8 cellular contexts compared by ENCODE assay signal in genomic region chr19:16001481-16002312, GRCh38. TPM values are rescaled to one million over a fixed set of nuclear protein-coding genes. Genes with fewer than 3 reads are reported as not detected.
A peak's percentile ranks its signal among the peaks of the same experiment; 100 is the strongest.
DNase-seq lines count a peak whose midpoint lies in the region; ATAC-seq, FAIRE-seq and TF ChIP-seq lines count a peak whose summit lies in the region.

No MANE protein-coding gene starts in this region.

- peak; percentile 66 for ATAC-seq in HG02798 (IDR thresholded peaks at IDR 0.05; ENCODE audit: poor library complexity, unreplicated experiment)

- FAIRE-seq in endothelial cell of umbilical vein (lab: Jason Lieb, UNC), result peak; percentile 21
- no peak for FAIRE-seq in D721Med (lab: Jason Lieb, UNC)

- H3K36me3 ChIP-seq in endothelial cell of umbilical vein (ENCODE audit: control insufficient read depth in 2 of 2, extremely low read depth in 1 of 2, insufficient read depth in 2 of 2, low read length in 2 of 2), result no peaks in the 10 kb centered on the region

- H3K4me3 Mint-ChIP-seq in T-helper 2 cell treated with Interferon-gamma antibody and Interleukin-4, amounts not matched to agents 5 μg/mL and 100 μg/mL, for 36 hours, result peak overlapping the region; percentile 83

- no peaks in the 10 kb centered on the region for H3K4me1 ChIP-seq in endothelial cell of umbilical vein (ENCODE audit: control insufficient read depth, extremely low read depth, insufficient read depth, low read length)

- H4K20me1 ChIP-seq in endothelial cell of umbilical vein (replicated peaks; ENCODE audit: control insufficient read depth, extremely low read depth, insufficient read depth, low read length), result no peaks in the 10 kb centered on the region

- H2AFZ ChIP-seq in endothelial cell of umbilical vein (ENCODE audit: low read depth, low read length), result peak overlapping the region; percentile 54

- H3K4me3 ChIP-seq in endothelial cell of umbilical vein (replicated peaks in 1 of 3; ENCODE audit: insufficient read depth in 1 of 3, low read depth in 1 of 3, low read length in 3 of 3), result peak overlapping the region; percentile 12 to 50 (median 24)

- H3K27me3 Mint-ChIP-seq in T-helper 2 cell treated with Interferon-gamma antibody and Interleukin-4, amounts not matched to agents 5 μg/mL and 100 μg/mL, for 36 hours (ENCODE audit: low read depth), result peaks cover 4% of the 10 kb centered on the region

- no peak overlapping the region for H3K9ac ChIP-seq in endothelial cell of umbilical vein (replicated peaks; ENCODE audit: extremely low read depth, insufficient read depth, low read length)

- peak; percentile 24 for DNase-seq in GM04503 (ENCODE audit: low read depth)
- peak; percentile 47 for DNase-seq in T-helper 2 cell treated with Interferon-gamma antibody and Interleukin-4, amounts not matched to agents 5 μg/mL and 100 μg/mL, for 36 hours (ENCODE audit: low spot score)
- peak; percentile 33 for DNase-seq in endothelial cell of umbilical vein (ENCODE audit: low read depth, low spot score)
- DNase-seq in non-pigmented ciliary epithelial cell (ENCODE audit: low read depth), result peak; percentile 14
- DNase-seq in SHP77 (lab: John Stamatoyannopoulos, UW), result no peak
- no peak for DNase-seq in ecto neural progenitor cell (ENCODE audit: low spot score)
- DNase-seq in D721Med (ENCODE audit: insufficient read length, low spot score), result no peak

- no peaks in the 10 kb centered on the region for H3K79me2 ChIP-seq in endothelial cell of umbilical vein (ENCODE audit: control insufficient read depth, insufficient read depth, low read length)

- POLR2A ChIA-PET in endothelial cell of umbilical vein (lab: Charles Lee), result no interaction called here

- no peaks in the 10 kb centered on the region for H3K9me3 ChIP-seq in endothelial cell of umbilical vein (replicated peaks; ENCODE audit: control insufficient read depth, insufficient read depth, low read length)

- no peak overlapping the region for H3K27ac ChIP-seq in endothelial cell of umbilical vein (ENCODE audit: insufficient read depth, low read depth, low read length)

- BruUV-seq in endothelial cell of umbilical vein (replicated peaks; lab: Mats Ljungman, UMichigan), result no TSS peak

- dilution Hi-C loops in endothelial cell of umbilical vein (cut with MboI; ENCODE audit: extremely low pct_ligation_motif_present, low sequenced_read_pairs), result no loop called here

- peaks cover 0 to 2% of the 10 kb centered on the region in 2 experiments for H3K27me3 ChIP-seq in endothelial cell of umbilical vein (ENCODE audit: control insufficient read depth in 2 of 2, insufficient read depth in 2 of 2, low read length in 2 of 2)

- H3K4me2 ChIP-seq in endothelial cell of umbilical vein (ENCODE audit: insufficient read depth, low read length), result peak overlapping the region; percentile 47

- no peaks in the 10 kb centered on the region for H3K9me1 ChIP-seq in endothelial cell of umbilical vein (replicated peaks; ENCODE audit: control insufficient read depth, extremely low read depth, insufficient read depth, low read length)

- peaks cover 1% of the 10 kb centered on the region for H3K9me3 Mint-ChIP-seq in T-helper 2 cell treated with Interferon-gamma antibody and Interleukin-4, amounts not matched to agents 5 μg/mL and 100 μg/mL, for 36 hours

- H3K27ac Mint-ChIP-seq in T-helper 2 cell treated with Interferon-gamma antibody and Interleukin-4, amounts not matched to agents 5 μg/mL and 100 μg/mL, for 36 hours, result peak overlapping the region; percentile 49

- peaks cover 28% of the 10 kb centered on the region for H3K4me1 Mint-ChIP-seq in T-helper 2 cell treated with Interferon-gamma antibody and Interleukin-4, amounts not matched to agents 5 μg/mL and 100 μg/mL, for 36 hours (ENCODE audit: low read depth)

- no peak for TF ChIP-seq CTCF in endothelial cell of umbilical vein (IDR thresholded peaks at IDR 0.05; ENCODE audit: extremely low read depth in 1 of 2, insufficient read depth in 1 of 2, low read depth in 1 of 2, low read length in 2 of 2)
- TF ChIP-seq CTCF in D721Med (IDR thresholded peaks at IDR 0.05; ENCODE audit: insufficient read depth, missing control alignments), result no peak

- CTCF ChIA-PET in endothelial cell of umbilical vein (lab: Charles Lee), result interaction anchor here (1.2 kb wide), 1 partner anchor 21 kb away, joined by 5 read pairs; no protein-coding TSS in a partner anchor

- no peak for TF ChIP-seq POLR2A in endothelial cell of umbilical vein (IDR thresholded peaks at IDR 0.05; ENCODE audit: low read depth, low read length)

- H3K36me3 Mint-ChIP-seq in T-helper 2 cell treated with Interferon-gamma antibody and Interleukin-4, amounts not matched to agents 5 μg/mL and 100 μg/mL, for 36 hours (ENCODE audit: low read depth), result no peaks in the 10 kb centered on the region

- intact Hi-C loops in endothelial cell of umbilical vein (cut with micrococcal nuclease), result no loop called here

TF ChIP-seq in endothelial cell of umbilical vein, 7 proteins besides CTCF, POLR2A, EP300 and RAD21:
- TF ChIP-seq MAX (IDR thresholded peaks at IDR 0.05; ENCODE audit: insufficient read depth, insufficient read length), result no peak
- no peak for TF ChIP-seq JUN (IDR thresholded peaks at IDR 0.05; ENCODE audit: borderline replicate concordance, insufficient read depth, insufficient read length, low read depth)

RNA-seq across cellular contexts. Expression of gene OR10H4, which starts 52.9 kb away (rescaled TPM):
- total RNA-seq in endothelial cell of umbilical vein, result not detected in 2 replicates
- not detected in 2 replicates for polyA plus RNA-seq in endothelial cell of umbilical vein
- polyA plus RNA-seq in endothelial cell of umbilical vein (2011; cell fraction: cytosol; rRNA removed), result not detected in 2 replicates
- not detected in 2 replicates for polyA plus RNA-seq in endothelial cell of umbilical vein (2011; cell fraction: nucleus; rRNA removed)
- not detected in 2 replicates for polyA plus RNA-seq in endothelial cell of umbilical vein (2012)
- not detected in 2 replicates for polyA minus RNA-seq in endothelial cell of umbilical vein
- polyA minus RNA-seq in endothelial cell of umbilical vein (2011; cell fraction: cytosol; rRNA and poly(A)+ RNA removed), result not detected
- polyA minus RNA-seq in endothelial cell of umbilical vein (2011; cell fraction: nucleus; rRNA and poly(A)+ RNA removed), result not detected in 2 replicates

Comparison
In these comparisons a context has a peak if more than half of its experiments do, and no peak if none do; other contexts are left out.
1. DNase-seq: peak in GM04503 (single experiment), T-helper 2 cell treated with Interferon-gamma antibody and Interleukin-4, amounts not matched to agents 5 μg/mL and 100 μg/mL, for 36 hours (single experiment), endothelial cell of umbilical vein (single experiment) and non-pigmented ciliary epithelial cell (single experiment); none in SHP77 (0 of 2), ecto neural progenitor cell (single experiment) and D721Med (single experiment).